ENCODE assay signal across 8 cellular contexts in the genomic region with DNA sequence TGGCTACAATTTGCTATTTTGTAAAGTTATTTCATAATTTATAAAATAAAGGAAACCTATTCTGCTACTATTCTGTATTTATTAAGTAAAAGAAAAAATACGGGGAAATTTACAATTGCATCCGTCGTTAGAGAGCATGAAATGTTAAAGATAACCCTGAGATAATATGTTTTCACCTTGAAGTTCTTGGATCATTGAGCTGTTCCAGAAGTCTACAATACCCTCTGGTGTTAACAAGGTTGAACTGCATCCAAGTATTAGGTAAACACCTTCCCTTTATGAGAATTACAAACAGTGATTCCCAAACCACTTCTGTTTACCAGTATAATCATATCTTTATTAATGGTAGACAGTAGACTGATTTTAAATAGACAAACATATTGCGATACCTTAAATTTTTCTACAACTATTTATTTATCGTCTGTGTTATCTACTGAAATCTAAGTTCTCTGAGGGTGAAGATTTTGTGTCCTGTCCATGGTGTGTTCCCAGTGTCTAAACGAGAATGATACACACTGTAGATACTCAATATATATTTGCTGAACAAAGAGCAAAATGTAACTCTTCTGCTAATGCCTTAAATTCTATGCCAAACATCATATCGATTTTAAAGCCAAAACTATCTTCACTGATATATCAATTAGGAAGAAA. TPM values are rescaled to one million over a fixed set of nuclear protein-coding genes. Genes with fewer than 3 reads are reported as not detected.
DNase-seq lines count a peak whose midpoint lies in the region; ATAC-seq and TF ChIP-seq lines count a peak whose summit lies in the region.

No MANE protein-coding gene starts in this region.

- POLR2A ChIA-PET in Caco-2 (lab: Charles Lee) = no interaction called here
- POLR2A ChIA-PET in naive thymus-derived CD4-positive, alpha-beta T cell (lab: Charles Lee) = no interaction called here

- no peaks in the 10 kb centered on the region for H3K36me3 Mint-ChIP-seq in Caco-2 (ENCODE audit: insufficient read depth, unreplicated experiment)
- H3K36me3 Mint-ChIP-seq in chondrocyte (ENCODE audit: low read depth) = peaks cover 2% of the 10 kb centered on the region
- H3K36me3 Mint-ChIP-seq in naive thymus-derived CD4-positive, alpha-beta T cell = peaks cover 2 to 13% (median 8%) of the 10 kb centered on the region in 5 donors

- DNase-seq in Caco-2 (peak in 1 of 2 experiments; percentile 31), NCI-H526 treated with DMSO at 0.1 percent for 48 hours (lab: John Stamatoyannopoulos, UW) (peak; percentile 19), chondrocyte (ENCODE audit: low spot score) (no peak), HK-2 (ENCODE audit: unreplicated experiment) (no peak)
- peak in 5 of 9 donors; percentile 2 to 14 (median 6) for DNase-seq in naive thymus-derived CD4-positive, alpha-beta T cell
- DNase-seq in activated CD8-positive, alpha-beta memory T cell treated with anti-CD3 and anti-CD28 coated beads for 24 hours = no peak

- H3K4me3 ChIP-seq in Caco-2 (ENCODE audit: low read depth, low read length) = no peak overlapping the region
- H3K4me3 ChIP-seq in naive thymus-derived CD4-positive, alpha-beta T cell (ENCODE audit: low read length) = no peak overlapping the region

- intact Hi-C loops in Caco-2 (cut with micrococcal nuclease; ENCODE audit: unreplicated experiment) = loop anchor here (1.0 to 10.0 kb wide), 2 partner anchors 251 to 721 kb away; no protein-coding TSS in a partner anchor
- intact Hi-C loops in naive thymus-derived CD4-positive, alpha-beta T cell (cut with micrococcal nuclease) = loop anchor here (1.0 to 5.0 kb wide), 4 partner anchors 251 to 1973 kb away; no protein-coding TSS in a partner anchor

- no peaks in the 10 kb centered on the region for H3K9me3 ChIP-seq in Caco-2
- H3K9me3 ChIP-seq in naive thymus-derived CD4-positive, alpha-beta T cell (ENCODE audit: control insufficient read depth in 2 of 3, low read length in 3 of 3) = no peaks in the 10 kb centered on the region

- CTCF ChIA-PET in Caco-2 (lab: Charles Lee) = interaction anchor here (0.5 to 1.4 kb wide), 4 partner anchors 19 to 719 kb away, joined by 3 to 11 read pairs (median 5); no protein-coding TSS in a partner anchor
- CTCF ChIA-PET in naive thymus-derived CD4-positive, alpha-beta T cell (lab: Charles Lee) = interaction anchor here (0.8 to 1.4 kb wide), 2 partner anchors 1972 to 1973 kb away, joined by 3 to 8 read pairs; no protein-coding TSS in a partner anchor

- ATAC-seq in GM19035 (IDR thresholded peaks at IDR 0.05; ENCODE audit: unreplicated experiment) = peak; percentile 85
- ATAC-seq in HG03175 (IDR thresholded peaks at IDR 0.05; ENCODE audit: unreplicated experiment) = peak; percentile 87
- peak; percentile 62 for ATAC-seq in naive thymus-derived CD4-positive, alpha-beta T cell

- no peaks in the 10 kb centered on the region for H3K27me3 Mint-ChIP-seq in Caco-2 (ENCODE audit: insufficient read depth, unreplicated experiment)
- no peaks in the 10 kb centered on the region for H3K27me3 Mint-ChIP-seq in chondrocyte (ENCODE audit: low read depth)
- no peaks in the 10 kb centered on the region for H3K27me3 Mint-ChIP-seq in naive thymus-derived CD4-positive, alpha-beta T cell

- no peak overlapping the region for H3K27ac ChIP-seq in naive thymus-derived CD4-positive, alpha-beta T cell (ENCODE audit: low read depth, low read length)

- H3K27ac Mint-ChIP-seq in Caco-2 (ENCODE audit: unreplicated experiment) (no peak overlapping the region), chondrocyte (ENCODE audit: unreplicated experiment) (no peak overlapping the region)
- peak overlapping the region in 1 of 9 donors; percentile 54 for H3K27ac Mint-ChIP-seq in naive thymus-derived CD4-positive, alpha-beta T cell

- H3K27me3 ChIP-seq in Caco-2 (replicated peaks; ENCODE audit: control insufficient read depth, insufficient read depth, low read length) = no peaks in the 10 kb centered on the region
- H3K27me3 ChIP-seq in naive thymus-derived CD4-positive, alpha-beta T cell (ENCODE audit: control insufficient read depth in 2 of 2, insufficient read depth in 2 of 2, low read length in 2 of 2) = no peaks in the 10 kb centered on the region

- H3K9me3 Mint-ChIP-seq in Caco-2 (ENCODE audit: unreplicated experiment) (no peaks in the 10 kb centered on the region), chondrocyte (ENCODE audit: low read depth) (peaks cover 2% of the 10 kb centered on the region)
- H3K9me3 Mint-ChIP-seq in naive thymus-derived CD4-positive, alpha-beta T cell = peaks cover 0 to 3% (median 0%) of the 10 kb centered on the region in 11 donors

- H3K4me1 Mint-ChIP-seq in Caco-2 (ENCODE audit: low read depth, unreplicated experiment) (no peaks in the 10 kb centered on the region), chondrocyte (ENCODE audit: low read depth) (peaks cover 15% of the 10 kb centered on the region)
- peaks cover 0 to 7% (median 0%) of the 10 kb centered on the region in 7 donors for H3K4me1 Mint-ChIP-seq in naive thymus-derived CD4-positive, alpha-beta T cell

- peak; percentile 57 to 80 for TF ChIP-seq CTCF in Caco-2 (IDR thresholded peaks at IDR 0.05; ENCODE audit: insufficient read depth in 1 of 2, low read depth in 1 of 2, low read length in 1 of 2, severe bottlenecking in 1 of 2, unreplicated experiment in 1 of 2)
- TF ChIP-seq CTCF in chondrocyte (IDR thresholded peaks at IDR 0.05) = peak; percentile 84

- H3K36me3 ChIP-seq in Caco-2 (ENCODE audit: control insufficient read depth, insufficient read depth, low read length) = no peaks in the 10 kb centered on the region
- H3K36me3 ChIP-seq in naive thymus-derived CD4-positive, alpha-beta T cell (ENCODE audit: control insufficient read depth in 2 of 3, insufficient read depth in 3 of 3, low read length in 3 of 3) = no peaks in the 10 kb centered on the region

- BruUV-seq in Caco-2 (replicated peaks; lab: Mats Ljungman, UMichigan) = no TSS peak

- H3K4me3 Mint-ChIP-seq in Caco-2 (ENCODE audit: unreplicated experiment) (no peak overlapping the region), chondrocyte (ENCODE audit: unreplicated experiment) (no peak overlapping the region)
- H3K4me3 Mint-ChIP-seq in naive thymus-derived CD4-positive, alpha-beta T cell = no peak overlapping the region

- no peaks in the 10 kb centered on the region for H3K4me1 ChIP-seq in Caco-2
- no peaks in the 10 kb centered on the region for H3K4me1 ChIP-seq in naive thymus-derived CD4-positive, alpha-beta T cell (ENCODE audit: control insufficient read depth in 2 of 2, insufficient read depth in 2 of 2, low read length in 2 of 2)

RNA-seq across cellular contexts. Expression of a gene that starts 28.2 kb away (rescaled TPM):
- 3.4 and 5.6 TPM in 2 replicates for total RNA-seq in Caco-2 (2022)
- total RNA-seq in chondrocyte = 8.9 to 12.6 TPM (median 9.4 TPM) in 3 replicates
- total RNA-seq in naive thymus-derived CD4-positive, alpha-beta T cell = 10 to 100 TPM; 12.5 to 17.7 (median 15.8) TPM
- 1 to 10 TPM; 2.2 to 2.5 TPM for polyA plus RNA-seq in naive thymus-derived CD4-positive, alpha-beta T cell

Comparison
In these comparisons a context has a peak if more than half of its experiments do, and no peak if none do; other contexts are left out.
1. DNase-seq: peak in NCI-H526 treated with DMSO at 0.1 percent for 48 hours (single experiment) and naive thymus-derived CD4-positive, alpha-beta T cell (5 of 9); none in chondrocyte (single experiment), activated CD8-positive, alpha-beta memory T cell treated with anti-CD3 and anti-CD28 coated beads for 24 hours (single experiment) and HK-2 (single experiment).
2. Peak in every context shown above with its lines, with median percentiles within 50 percentile points of each other: ATAC-seq.